ENCODE assay signal across 1 cellular context in the genomic region with DNA sequence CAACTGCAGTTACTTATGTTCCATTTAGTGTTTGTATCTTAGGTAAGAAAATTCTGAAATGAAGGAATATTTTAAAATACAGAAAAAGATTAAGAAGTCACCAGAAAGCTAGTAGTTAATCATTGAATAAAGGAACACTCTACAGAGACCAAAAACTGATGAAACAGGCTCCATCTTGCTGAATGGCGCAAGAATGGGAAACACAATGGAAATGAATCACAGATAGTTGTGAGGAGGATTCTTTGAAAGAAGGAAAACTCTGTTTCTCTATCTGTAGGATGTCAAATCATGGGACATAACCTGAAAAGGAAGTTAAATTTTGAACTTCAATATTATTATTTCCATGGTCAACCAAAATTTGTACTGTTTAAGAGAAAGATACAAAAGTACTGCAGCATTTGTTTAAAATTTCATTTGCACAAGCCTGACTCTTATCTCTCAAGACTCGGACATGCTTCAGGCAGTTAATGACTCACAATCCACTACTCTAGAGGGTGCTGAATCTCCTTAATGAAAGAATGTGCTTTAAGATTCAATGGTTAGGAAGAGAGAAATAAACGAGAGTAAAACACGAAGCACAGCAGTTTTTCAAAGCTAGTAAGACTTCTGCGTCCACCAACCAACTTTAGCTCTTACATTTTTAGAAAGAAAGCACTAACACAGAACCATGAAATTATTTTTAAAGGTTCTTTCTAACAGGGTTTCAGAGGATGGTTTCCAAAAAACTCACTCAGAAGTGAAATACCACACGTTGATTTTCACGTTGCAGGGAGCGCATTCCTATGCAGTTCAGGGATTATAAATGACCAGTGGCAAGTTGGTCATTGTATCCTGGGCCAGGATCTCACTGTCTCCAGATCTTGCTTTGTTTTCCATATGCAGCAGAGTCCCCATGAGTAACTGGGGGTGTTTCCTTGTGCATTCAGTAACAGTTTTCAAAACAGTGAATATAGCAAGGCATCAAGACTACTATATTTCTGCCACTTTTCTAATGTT.
TF ChIP-seq lines count a peak whose summit lies in the region.

No MANE protein-coding gene starts in this region.

TF ChIP-seq in GM23338, 12 proteins besides CTCF, POLR2A, EP300 and RAD21 (continued from another document):
- TF ChIP-seq, protein P1, sequence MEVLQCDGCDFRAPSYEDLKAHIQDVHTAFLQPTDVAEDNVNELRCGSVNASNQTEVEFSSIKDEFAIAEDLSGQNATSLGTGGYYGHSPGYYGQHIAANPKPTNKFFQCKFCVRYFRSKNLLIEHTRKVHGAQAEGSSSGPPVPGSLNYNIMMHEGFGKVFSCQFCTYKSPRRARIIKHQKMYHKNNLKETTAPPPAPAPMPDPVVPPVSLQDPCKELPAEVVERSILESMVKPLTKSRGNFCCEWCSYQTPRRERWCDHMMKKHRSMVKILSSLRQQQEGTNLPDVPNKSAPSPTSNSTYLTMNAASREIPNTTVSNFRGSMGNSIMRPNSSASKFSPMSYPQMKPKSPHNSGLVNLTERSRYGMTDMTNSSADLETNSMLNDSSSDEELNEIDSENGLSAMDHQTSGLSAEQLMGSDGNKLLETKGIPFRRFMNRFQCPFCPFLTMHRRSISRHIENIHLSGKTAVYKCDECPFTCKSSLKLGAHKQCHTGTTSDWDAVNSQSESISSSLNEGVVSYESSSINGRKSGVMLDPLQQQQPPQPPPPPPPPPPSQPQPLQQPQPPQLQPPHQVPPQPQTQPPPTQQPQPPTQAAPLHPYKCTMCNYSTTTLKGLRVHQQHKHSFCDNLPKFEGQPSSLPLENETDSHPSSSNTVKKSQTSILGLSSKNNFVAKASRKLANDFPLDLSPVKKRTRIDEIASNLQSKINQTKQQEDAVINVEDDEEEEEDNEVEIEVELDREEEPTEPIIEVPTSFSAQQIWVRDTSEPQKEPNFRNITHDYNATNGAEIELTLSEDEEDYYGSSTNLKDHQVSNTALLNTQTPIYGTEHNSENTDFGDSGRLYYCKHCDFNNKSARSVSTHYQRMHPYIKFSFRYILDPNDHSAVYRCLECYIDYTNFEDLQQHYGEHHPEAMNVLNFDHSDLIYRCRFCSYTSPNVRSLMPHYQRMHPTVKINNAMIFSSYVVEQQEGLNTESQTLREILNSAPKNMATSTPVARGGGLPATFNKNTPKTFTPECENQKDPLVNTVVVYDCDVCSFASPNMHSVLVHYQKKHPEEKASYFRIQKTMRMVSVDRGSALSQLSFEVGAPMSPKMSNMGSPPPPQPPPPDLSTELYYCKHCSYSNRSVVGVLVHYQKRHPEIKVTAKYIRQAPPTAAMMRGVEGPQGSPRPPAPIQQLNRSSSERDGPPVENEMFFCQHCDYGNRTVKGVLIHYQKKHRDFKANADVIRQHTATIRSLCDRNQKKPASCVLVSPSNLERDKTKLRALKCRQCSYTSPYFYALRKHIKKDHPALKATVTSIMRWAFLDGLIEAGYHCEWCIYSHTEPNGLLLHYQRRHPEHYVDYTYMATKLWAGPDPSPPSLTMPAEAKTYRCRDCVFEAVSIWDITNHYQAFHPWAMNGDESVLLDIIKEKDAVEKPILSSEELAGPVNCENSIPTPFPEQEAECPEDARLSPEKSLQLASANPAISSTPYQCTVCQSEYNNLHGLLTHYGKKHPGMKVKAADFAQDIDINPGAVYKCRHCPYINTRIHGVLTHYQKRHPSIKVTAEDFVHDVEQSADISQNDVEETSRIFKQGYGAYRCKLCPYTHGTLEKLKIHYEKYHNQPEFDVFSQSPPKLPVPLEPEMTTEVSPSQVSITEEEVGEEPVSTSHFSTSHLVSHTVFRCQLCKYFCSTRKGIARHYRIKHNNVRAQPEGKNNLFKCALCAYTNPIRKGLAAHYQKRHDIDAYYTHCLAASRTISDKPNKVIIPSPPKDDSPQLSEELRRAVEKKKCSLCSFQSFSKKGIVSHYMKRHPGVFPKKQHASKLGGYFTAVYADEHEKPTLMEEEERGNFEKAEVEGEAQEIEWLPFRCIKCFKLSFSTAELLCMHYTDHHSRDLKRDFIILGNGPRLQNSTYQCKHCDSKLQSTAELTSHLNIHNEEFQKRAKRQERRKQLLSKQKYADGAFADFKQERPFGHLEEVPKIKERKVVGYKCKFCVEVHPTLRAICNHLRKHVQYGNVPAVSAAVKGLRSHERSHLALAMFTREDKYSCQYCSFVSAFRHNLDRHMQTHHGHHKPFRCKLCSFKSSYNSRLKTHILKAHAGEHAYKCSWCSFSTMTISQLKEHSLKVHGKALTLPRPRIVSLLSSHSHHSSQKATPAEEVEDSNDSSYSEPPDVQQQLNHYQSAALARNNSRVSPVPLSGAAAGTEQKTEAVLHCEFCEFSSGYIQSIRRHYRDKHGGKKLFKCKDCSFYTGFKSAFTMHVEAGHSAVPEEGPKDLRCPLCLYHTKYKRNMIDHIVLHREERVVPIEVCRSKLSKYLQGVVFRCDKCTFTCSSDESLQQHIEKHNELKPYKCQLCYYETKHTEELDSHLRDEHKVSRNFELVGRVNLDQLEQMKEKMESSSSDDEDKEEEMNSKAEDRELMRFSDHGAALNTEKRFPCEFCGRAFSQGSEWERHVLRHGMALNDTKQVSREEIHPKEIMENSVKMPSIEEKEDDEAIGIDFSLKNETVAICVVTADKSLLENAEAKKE (CRISPR knock-in tag; IDR thresholded peaks at IDR 0.05): no peak
- TF ChIP-seq POLR2AphosphoS5 (IDR thresholded peaks at IDR 0.05; ENCODE audit: low read depth) (no peak), ZNF114 (CRISPR knock-in tag; IDR thresholded peaks at IDR 0.05) (no peak)
